Comparison of ENCODE assay signal across 1 cellular context in the genomic region with DNA sequence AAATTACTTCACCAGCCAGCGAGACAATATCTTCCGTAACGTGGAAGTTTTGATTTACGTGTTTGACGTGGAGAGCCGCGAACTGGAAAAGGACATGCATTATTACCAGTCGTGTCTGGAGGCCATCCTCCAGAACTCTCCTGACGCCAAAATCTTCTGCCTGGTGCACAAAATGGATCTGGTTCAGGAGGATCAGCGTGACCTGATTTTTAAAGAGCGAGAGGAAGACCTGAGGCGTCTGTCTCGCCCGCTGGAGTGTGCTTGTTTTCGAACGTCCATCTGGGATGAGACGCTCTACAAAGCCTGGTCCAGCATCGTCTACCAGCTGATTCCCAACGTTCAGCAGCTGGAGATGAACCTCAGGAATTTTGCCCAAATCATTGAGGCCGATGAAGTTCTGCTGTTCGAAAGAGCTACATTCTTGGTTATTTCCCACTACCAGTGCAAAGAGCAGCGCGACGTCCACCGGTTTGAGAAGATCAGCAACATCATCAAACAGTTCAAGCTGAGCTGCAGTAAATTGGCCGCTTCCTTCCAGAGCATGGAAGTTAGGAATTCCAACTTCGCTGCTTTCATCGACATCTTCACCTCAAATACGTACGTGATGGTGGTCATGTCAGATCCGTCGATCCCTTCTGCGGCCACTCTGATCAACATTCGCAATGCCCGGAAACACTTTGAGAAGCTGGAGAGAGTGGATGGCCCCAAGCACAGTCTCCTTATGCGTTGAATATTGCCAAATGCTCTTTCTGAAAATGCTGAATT.
TF ChIP-seq lines count a peak whose summit lies in the region.

No MANE protein-coding gene starts in this region.

TF ChIP-seq in H1, 55 proteins besides CTCF, POLR2A, EP300 and RAD21:
- no peak for TF ChIP-seq POU5F1 (IDR thresholded peaks at IDR 0.05; ENCODE audit: low read depth, low read length)
- TF ChIP-seq SP1 (IDR thresholded peaks at IDR 0.05; ENCODE audit: low read depth, low read length): no peak
- TF ChIP-seq SIN3A (conservative IDR thresholded peaks at IDR 0.05 in 1 of 2, IDR thresholded peaks at IDR 0.05 in 1 of 2; ENCODE audit: low read depth in 1 of 2, low read length in 2 of 2): 0 out of 4 replicates have a peak, but pooled peaks of 1 of the 2 experiments have one; percentile 47
- TF ChIP-seq SIX5 (IDR thresholded peaks at IDR 0.05; ENCODE audit: low read depth, low read length): no peak
